8 cellular contexts compared by ENCODE assay signal in the genomic region with DNA sequence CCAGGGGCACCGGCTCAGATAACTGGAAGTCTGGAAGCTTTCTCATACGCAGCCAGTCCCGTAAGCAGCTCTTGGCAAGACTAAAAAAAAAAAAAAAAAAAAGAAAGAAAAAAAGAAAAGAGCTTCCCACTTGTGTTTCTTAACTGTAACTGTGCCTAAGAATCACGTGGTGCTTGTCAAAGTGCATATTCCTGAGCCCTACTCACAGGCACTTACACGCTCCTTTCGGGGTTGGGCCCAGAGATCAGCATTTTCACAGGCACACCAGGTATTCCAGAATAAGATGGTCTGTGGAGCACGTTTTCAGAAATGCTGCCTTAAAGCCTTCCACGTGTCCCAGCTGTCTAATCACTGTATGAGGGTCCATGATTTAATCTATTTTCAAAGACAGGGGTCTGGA. TPM values are rescaled to one million over a fixed set of nuclear protein-coding genes. Genes with fewer than 3 reads are reported as not detected.
"Had no signal": no experiment of that assay in that cellular context is flagged by ENCODE, and none has a peak within 500 bp of the region (broad histone marks: within the 10 kb centered on the region; RNA-seq: fewer than 3 reads in every experiment).

No MANE protein-coding gene starts in this region.

- H3K27ac ChIP-seq: GM23248 had no signal

- H3K27ac Mint-ChIP-seq: HFFc6 had no signal

- H3K4me1 ChIP-seq: HAP-1 had no signal

- H3K9me3 Mint-ChIP-seq: HFFc6 had no signal

- H3K36me3 ChIP-seq: HAP-1 had no signal

- ATAC-seq: HCT116, K562 had no signal

- H3K9me3 ChIP-seq: HAP-1 had no signal

- H3K4me3 ChIP-seq: GM23248, HAP-1, K562 had no signal

- FAIRE-seq: HTR-8/SVneo, K562 had no signal

- H3K9ac ChIP-seq: GM23248 had no signal

- DNase-seq: GM23248, GOT3, H7, HFFc6 had no signal

- H2AFZ ChIP-seq: GM23248 had no signal

- H3K4me3 Mint-ChIP-seq: HFFc6 had no signal

RNA-seq across cellular contexts. Expression of a gene that starts 22.6 kb away (rescaled TPM):
- total RNA-seq: GM23248, HFFc6, K562 had no signal
- polyA plus RNA-seq: K562 had no signal
